In the genomic region with DNA sequence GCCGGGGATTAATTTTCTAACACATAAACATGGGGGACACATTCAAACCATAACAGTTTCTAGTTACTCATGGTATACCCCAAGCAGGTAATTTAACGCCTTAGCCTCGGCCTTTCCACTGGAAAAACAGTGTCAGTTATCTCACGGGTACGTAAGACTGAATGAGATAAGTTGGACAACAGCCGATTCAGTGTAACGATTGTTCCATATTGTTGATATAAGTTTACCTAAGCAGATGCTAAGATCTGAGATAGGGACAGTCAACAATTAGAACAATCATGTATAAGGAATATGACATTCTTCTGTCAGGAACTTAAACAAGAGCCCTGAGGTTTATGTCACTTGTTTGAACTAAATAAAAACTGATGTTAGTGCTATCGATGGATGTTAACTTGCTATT, we compare ENCODE assay signal across 10 cellular contexts.
DNase-seq lines count a peak whose midpoint lies in the region; ATAC-seq and TF ChIP-seq lines count a peak whose summit lies in the region.
"Had no signal": no experiment of that assay in that cellular context is flagged by ENCODE, and none has a peak within 500 bp of the region (broad histone marks: within the 10 kb centered on the region; RNA-seq: fewer than 3 reads in every experiment).

No MANE protein-coding gene starts in this region.

- ATAC-seq in thoracic aorta (ENCODE audit: insufficient number of reproducible peaks, low FRiP score, low read depth) (no peak), GM18909 (IDR thresholded peaks at IDR 0.05; ENCODE audit: poor library complexity, unreplicated experiment) (no peak)
- ATAC-seq: stimulated activated memory B cell treated with anti-CD40 and anti-IgM and Interleukin-4, amounts not matched to agents 10 μg/mL and 1 μg/mL and 100 μg/mL, for 72 hours had no signal

- H3K9ac ChIP-seq in mucosa of rectum (ENCODE audit: low read depth in 1 of 2, low read length in 2 of 2): no peak overlapping the region

- H3K4me1 ChIP-seq in breast epithelium: peaks cover 8 to 20% of the 10 kb centered on the region in 2 donors
- H3K4me1 ChIP-seq in mucosa of rectum (ENCODE audit: control insufficient read depth in 2 of 2, insufficient read depth in 2 of 2, low read length in 2 of 2): peaks cover 16 to 28% of the 10 kb centered on the region in 2 donors
- H3K4me1 ChIP-seq in thoracic aorta (ENCODE audit: control insufficient read depth in 1 of 2, low read depth in 2 of 2): peaks cover 73 to 98% of the 10 kb centered on the region in 2 donors

- H3K27ac ChIP-seq in breast epithelium (peak overlapping the region; percentile 72 to 93), mucosa of rectum (ENCODE audit: low read depth in 2 of 2, low read length in 2 of 2) (peak overlapping the region; percentile 57 to 79), thoracic aorta (peak overlapping the region; percentile 80 to 95)

- DNase-seq in LNCaP clone FGC (ENCODE audit: low read depth) (peak; percentile 99), breast epithelium (ENCODE audit: low spot score in 2 of 2) (no peak), thoracic aorta (ENCODE audit: low spot score) (no peak), iPS-NIHi7 (ENCODE audit: extremely low spot score) (no peak)
- DNase-seq in activated CD8-positive, alpha-beta memory T cell treated with anti-CD3 and anti-CD28 coated beads, Interleukin-2, amount 50 U/mL, for 48 hours: no peak
- DNase-seq: DMS79; stimulated activated CD4-positive, alpha-beta T cell treated with anti-CD3 and anti-CD28 coated beads, Interleukin-15, amount 100 ng/mL, for 24 hours had no signal

- no peaks in the 10 kb centered on the region for H3K9me3 ChIP-seq in breast epithelium
- no peaks in the 10 kb centered on the region for H3K9me3 ChIP-seq in mucosa of rectum (ENCODE audit: control insufficient read depth in 2 of 2, low read length in 2 of 2)
- H3K9me3 ChIP-seq in thoracic aorta: no peaks in the 10 kb centered on the region

- H3K36me3 ChIP-seq in breast epithelium (no peaks in the 10 kb centered on the region), mucosa of rectum (ENCODE audit: control insufficient read depth in 2 of 2, insufficient read depth in 2 of 2, low read length in 2 of 2) (peaks cover 20 to 26% of the 10 kb centered on the region in 2 donors), thoracic aorta (no peaks in the 10 kb centered on the region)

- TF ChIP-seq CTCF in LNCaP clone FGC (IDR thresholded peaks at IDR 0.05; ENCODE audit: control insufficient read depth, extremely low read depth, insufficient read depth): no peak
- no peak for TF ChIP-seq CTCF in breast epithelium (IDR thresholded peaks at IDR 0.05)
- TF ChIP-seq CTCF in thoracic aorta (IDR thresholded peaks at IDR 0.05): no peak

- no peak for TF ChIP-seq POLR2A in breast epithelium (IDR thresholded peaks at IDR 0.05)

- H3K27me3 ChIP-seq in breast epithelium (no peaks in the 10 kb centered on the region), mucosa of rectum (ENCODE audit: control insufficient read depth in 2 of 2, insufficient read depth in 2 of 2, low read length in 2 of 2) (no peaks in the 10 kb centered on the region), thoracic aorta (replicated peaks; ENCODE audit: insufficient read depth) (no peaks in the 10 kb centered on the region)

- intact Hi-C loops in breast epithelium (cut with DNase I; ENCODE audit: low total_unique reads): no loop called here

- no peak overlapping the region for H3K4me3 ChIP-seq in LNCaP clone FGC (ENCODE audit: low read depth, low read length)
- H3K4me3 ChIP-seq in breast epithelium: no peak overlapping the region
- H3K4me3 ChIP-seq in mucosa of rectum (ENCODE audit: low read length in 2 of 2): no peak overlapping the region
- no peak overlapping the region for H3K4me3 ChIP-seq in thoracic aorta
